In genomic region chr6:87472525-87473418, GRCh38 we compare ENCODE assay signal across 1 cellular context.
TF ChIP-seq lines count a peak whose summit lies in the region.

TSS of gene SLC35A1 (plus strand) at chr6:87472974. CDS start at chr6:87473004, 30 bp downstream.

TF ChIP-seq in HepG2, 621 proteins besides CTCF, POLR2A, EP300 and RAD21 (continued from another document and continues in another):
- TF ChIP-seq REPIN1 (CRISPR knock-in tag; IDR thresholded peaks at IDR 0.05; ENCODE audit: borderline replicate concordance, low read depth) (peak; percentile 69), HNF1B (CRISPR knock-in tag; IDR thresholded peaks at IDR 0.05) (no peak), ZNF318 (CRISPR knock-in tag; IDR thresholded peaks at IDR 0.05) (no peak), PBX3 (CRISPR knock-in tag; IDR thresholded peaks at IDR 0.05; ENCODE audit: borderline replicate concordance) (no peak), TRAFD1 (CRISPR knock-in tag; IDR thresholded peaks at IDR 0.05; ENCODE audit: borderline replicate concordance) (no peak), GTF2F1 (IDR thresholded peaks at IDR 0.05; ENCODE audit: low read length) (no peak), ELF4 (CRISPR knock-in tag; IDR thresholded peaks at IDR 0.05; ENCODE audit: borderline replicate concordance) (peak; percentile 61; the same call in 1 of the 2 replicates), SSRP1 (CRISPR knock-in tag; IDR thresholded peaks at IDR 0.05) (no peak), MEIS1 (CRISPR knock-in tag; IDR thresholded peaks at IDR 0.05; ENCODE audit: borderline replicate concordance) (no peak; the same call in 1 of the 2 replicates), ZNF501 (CRISPR knock-in tag; IDR thresholded peaks at IDR 0.05) (peak; percentile 86), PAWR (CRISPR knock-in tag; IDR thresholded peaks at IDR 0.05; ENCODE audit: borderline replicate concordance) (no peak), GLMP (CRISPR knock-in tag; IDR thresholded peaks at IDR 0.05; ENCODE audit: borderline replicate concordance) (no peak), ZNF768 (CRISPR knock-in tag; IDR thresholded peaks at IDR 0.05) (peak; percentile 50; the same call in 1 of the 2 replicates), ZSCAN12 (CRISPR knock-in tag; IDR thresholded peaks at IDR 0.05) (no peak), GABPB1 (CRISPR knock-in tag; IDR thresholded peaks at IDR 0.05) (peak; percentile 97), ZFP62 (CRISPR knock-in tag; IDR thresholded peaks at IDR 0.05) (no peak), ZNF12 (CRISPR knock-in tag; IDR thresholded peaks at IDR 0.05) (peak; percentile 15; the same call in 1 of the 2 replicates), ZNF326 (CRISPR knock-in tag; IDR thresholded peaks at IDR 0.05; ENCODE audit: borderline replicate concordance) (no peak), NFE2L1 (CRISPR knock-in tag; IDR thresholded peaks at IDR 0.05; ENCODE audit: borderline replicate concordance) (no peak), BHLHE40 (IDR thresholded peaks at IDR 0.05; ENCODE audit: low read length) (no peak), ZNF34 (CRISPR knock-in tag; IDR thresholded peaks at IDR 0.05; ENCODE audit: borderline replicate concordance) (no peak), ZNF740 (CRISPR knock-in tag; IDR thresholded peaks at IDR 0.05) (no peak), YEATS2 (CRISPR knock-in tag; IDR thresholded peaks at IDR 0.05; ENCODE audit: borderline replicate concordance) (peak; percentile 79; the same call in 1 of the 2 replicates), TMF1 (CRISPR knock-in tag; IDR thresholded peaks at IDR 0.05; ENCODE audit: low read depth) (no peak), ZUFSP (CRISPR knock-in tag; IDR thresholded peaks at IDR 0.05; ENCODE audit: borderline replicate concordance) (no peak), ZNF138 (CRISPR knock-in tag; IDR thresholded peaks at IDR 0.05; ENCODE audit: low read depth) (0 out of 2 replicates have a peak, but pooled peaks have one; percentile 61), SRSF9 (IDR thresholded peaks at IDR 0.05; ENCODE audit: borderline replicate concordance, insufficient read depth, low read depth, low read length, poor library complexity, severe bottlenecking) (no peak), MXI1 (IDR thresholded peaks at IDR 0.05; ENCODE audit: borderline replicate concordance, low read depth, low read length) (peak; percentile 28; the same call in 1 of the 3 replicates), ZIK1 (CRISPR knock-in tag; IDR thresholded peaks at IDR 0.05; ENCODE audit: borderline replicate concordance, low read depth) (peak; percentile 76; the same call in 1 of the 2 replicates), HIC2 (CRISPR knock-in tag; IDR thresholded peaks at IDR 0.05; ENCODE audit: low read depth) (no peak), HINFP (CRISPR knock-in tag; IDR thresholded peaks at IDR 0.05; ENCODE audit: low read depth) (no peak), E2F2 (CRISPR knock-in tag; IDR thresholded peaks at IDR 0.05; ENCODE audit: borderline replicate concordance) (no peak), ZNF230 (CRISPR knock-in tag; IDR thresholded peaks at IDR 0.05) (peak; percentile 58; the same call in 1 of the 2 replicates), ZNF274 (CRISPR knock-in tag; IDR thresholded peaks at IDR 0.05) (peak; percentile 74; the same call in 1 of the 2 replicates), KLF6 (CRISPR knock-in tag; IDR thresholded peaks at IDR 0.05) (no peak; the same call in 1 of the 2 replicates), ZSCAN20 (CRISPR knock-in tag; IDR thresholded peaks at IDR 0.05; ENCODE audit: borderline replicate concordance) (no peak), MXD4 (CRISPR knock-in tag; IDR thresholded peaks at IDR 0.05) (no peak), ZNF530 (CRISPR knock-in tag; IDR thresholded peaks at IDR 0.05; ENCODE audit: low read depth) (no peak)
